In the genomic region with DNA sequence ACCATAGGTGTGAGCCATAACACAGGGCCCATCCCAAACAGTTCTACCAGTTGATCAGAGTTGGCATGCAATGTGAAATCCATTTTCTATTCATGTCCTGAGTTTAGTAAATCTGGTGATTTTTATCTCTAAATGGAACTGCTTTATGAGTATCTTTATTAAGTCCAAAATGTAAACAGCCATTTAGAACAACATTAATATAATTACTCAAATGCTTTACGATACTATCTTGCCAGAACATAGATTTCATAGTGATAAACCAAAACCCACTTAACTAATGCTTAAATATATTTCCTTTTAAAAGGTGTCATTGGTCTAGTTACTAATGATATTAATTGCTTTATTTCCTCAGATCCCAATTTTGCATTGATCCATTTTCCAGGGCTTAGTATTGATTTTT, we compare ENCODE assay signal across 29 cellular contexts.
"Had no signal": no experiment of that assay in that cellular context is flagged by ENCODE, and none has a peak within 500 bp of the region (broad histone marks: within the 10 kb centered on the region; RNA-seq: fewer than 3 reads in every experiment).

No MANE protein-coding gene starts in this region.

- H3K4me3 Mint-ChIP-seq: dendritic cell treated with granulocyte-macrophage colony-stimulating factor and Interleukin-4, amounts not matched to agents 40 ng/mL and 50 ng/mL, for 4 days; effector memory CD8-positive, alpha-beta T cell; endodermal cell had no signal

- H3K9me3 ChIP-seq: colonic mucosa, esophagus muscularis mucosa, esophagus squamous epithelium, gastrocnemius medialis, gastroesophageal sphincter, heart left ventricle, heart right ventricle had no signal

- H3K27me3 ChIP-seq: colonic mucosa, esophagus muscularis mucosa, gastrocnemius medialis, gastroesophageal sphincter, heart left ventricle, heart right ventricle had no signal

- ATAC-seq: effector memory CD8-positive, alpha-beta T cell; esophagus mucosa; foreskin keratinocyte; gastrocnemius medialis; gastroesophageal sphincter; heart left ventricle; heart right ventricle had no signal

- H3K36me3 ChIP-seq: colonic mucosa, esophagus muscularis mucosa, esophagus squamous epithelium, gastrocnemius medialis, gastroesophageal sphincter, heart left ventricle, heart right ventricle had no signal

- H3K4me1 ChIP-seq: colonic mucosa, foreskin keratinocyte had no signal

- H3K27me3 Mint-ChIP-seq: dendritic cell treated with granulocyte-macrophage colony-stimulating factor and Interleukin-4, amounts not matched to agents 40 ng/mL and 50 ng/mL, for 4 days had no signal

- H3K9me3 Mint-ChIP-seq: dendritic cell treated with granulocyte-macrophage colony-stimulating factor and Interleukin-4, amounts not matched to agents 40 ng/mL and 50 ng/mL, for 4 days had no signal

- H3K27ac ChIP-seq: colonic mucosa, coronary artery, dorsolateral prefrontal cortex, epithelial cell of prostate, esophagus muscularis mucosa, esophagus squamous epithelium, foreskin keratinocyte, gastrocnemius medialis, gastroesophageal sphincter had no signal

- H3K27ac Mint-ChIP-seq: dendritic cell treated with granulocyte-macrophage colony-stimulating factor and Interleukin-4, amounts not matched to agents 40 ng/mL and 50 ng/mL, for 4 days; effector memory CD8-positive, alpha-beta T cell; endodermal cell had no signal

- DNase-seq: colonic mucosa; cortex of kidney; dermis blood vessel endothelial cell; dorsolateral prefrontal cortex; effector CD4-positive, alpha-beta T cell; effector CD8-positive, alpha-beta T cell; effector memory CD4-positive, alpha-beta T cell; effector memory CD8-positive, alpha-beta T cell; endodermal cell; erythroblast; esophagus squamous epithelium; foreskin fibroblast; foreskin keratinocyte; foreskin melanocyte; gastrocnemius medialis; glutamatergic neuron; head of caudate nucleus; heart left ventricle; heart right ventricle had no signal

- H3K4me3 ChIP-seq: colonic mucosa, coronary artery, dorsolateral prefrontal cortex, esophagus muscularis mucosa, esophagus squamous epithelium, gastrocnemius medialis, gastroesophageal sphincter, heart left ventricle, heart right ventricle had no signal

- FAIRE-seq: colon, endometrium, endothelial cell of umbilical vein, frontal cortex had no signal
